ENCODE assay signal across 26 cellular contexts in the genomic region with DNA sequence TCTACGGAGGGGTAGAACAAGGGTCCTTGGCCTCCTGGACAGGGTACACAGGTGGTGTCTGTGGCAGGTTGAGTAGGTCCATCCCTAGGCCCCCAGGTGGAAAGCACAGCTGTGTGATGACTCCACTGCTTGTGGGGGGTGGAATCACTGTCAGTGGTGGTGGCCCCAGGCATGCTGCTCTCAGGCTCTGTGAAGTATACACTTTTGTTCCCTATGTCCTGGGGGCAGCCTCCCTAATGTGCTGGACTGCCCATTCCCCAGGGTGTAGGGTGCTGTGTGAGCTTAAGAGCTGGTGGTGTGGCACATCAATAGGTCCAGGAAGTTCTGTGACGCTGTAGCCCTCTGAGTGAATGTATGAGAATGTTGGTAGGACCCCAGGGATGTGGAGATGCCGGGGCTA.
DNase-seq lines count a peak whose midpoint lies in the region; ATAC-seq and TF ChIP-seq lines count a peak whose summit lies in the region.
"Had no signal": no experiment of that assay in that cellular context is flagged by ENCODE, and none has a peak within 500 bp of the region (broad histone marks: within the 10 kb centered on the region; RNA-seq: fewer than 3 reads in every experiment).

No MANE protein-coding gene starts in this region.

- TF ChIP-seq POLR2A in lower leg skin (IDR thresholded peaks at IDR 0.05) (no peak), stomach (IDR thresholded peaks at IDR 0.05) (no peak)

- no peak overlapping the region for H4K8ac ChIP-seq in neuronal stem cell (ENCODE audit: low read depth, low read length)

- H3K9me3 Mint-ChIP-seq in activated naive CD8-positive, alpha-beta T cell treated with anti-CD3 and anti-CD28 coated beads, Interleukin-2, amount 50 U/mL, for 24 hours: peaks cover 45% of the 10 kb centered on the region
- peaks cover 21% of the 10 kb centered on the region for H3K9me3 Mint-ChIP-seq in activated naive CD8-positive, alpha-beta T cell treated with anti-CD3 and anti-CD28 coated beads for 36 hours
- H3K9me3 Mint-ChIP-seq in progenitor cell of endocrine pancreas (ENCODE audit: low read depth): peaks cover 46% of the 10 kb centered on the region

- no peak overlapping the region for H2BK15ac ChIP-seq in neuronal stem cell (ENCODE audit: low read length)

- H3K27ac ChIP-seq in neuronal stem cell (replicated peaks; ENCODE audit: low read length) (no peak overlapping the region), upper lobe of right lung (no peak overlapping the region), stomach (no peak overlapping the region)
- H3K27ac ChIP-seq: BLaER1 had no signal

- H3K9ac ChIP-seq in neuronal stem cell (ENCODE audit: low read depth, low read length, poor library complexity): no peak overlapping the region
- H3K9ac ChIP-seq: BLaER1 had no signal

- intact Hi-C loops in sciatic nerve (cut with DNase I) (no loop called here), upper lobe of right lung (cut with DNase I) (no loop called here), lower leg skin (cut with DNase I; ENCODE audit: low total_unique reads) (no loop called here), stomach (cut with DNase I; ENCODE audit: low total_unique reads) (no loop called here)

- H2BK12ac ChIP-seq in neuronal stem cell (ENCODE audit: low read length): no peak overlapping the region

- H3K4me2 ChIP-seq in neuronal stem cell (ENCODE audit: insufficient read depth, low read length, poor library complexity, severe bottlenecking): no peak overlapping the region
- H3K4me2 ChIP-seq: BLaER1 had no signal

- H3K36me3 Mint-ChIP-seq in activated naive CD8-positive, alpha-beta T cell treated with anti-CD3 and anti-CD28 coated beads, Interleukin-2, amount 50 U/mL, for 24 hours (ENCODE audit: low read depth): no peaks in the 10 kb centered on the region
- no peaks in the 10 kb centered on the region for H3K36me3 Mint-ChIP-seq in activated naive CD8-positive, alpha-beta T cell treated with anti-CD3 and anti-CD28 coated beads for 36 hours
- peaks cover 2% of the 10 kb centered on the region for H3K36me3 Mint-ChIP-seq in progenitor cell of endocrine pancreas (ENCODE audit: insufficient read depth)
- H3K36me3 Mint-ChIP-seq: CD14-positive monocyte; CD4-positive, alpha-beta memory T cell; CD4-positive, CD25-positive, alpha-beta regulatory T cell; CD8-positive, alpha-beta memory T cell had no signal

- no peaks in the 10 kb centered on the region for H3K27me3 ChIP-seq in neuronal stem cell (ENCODE audit: control insufficient read depth in 3 of 3, insufficient read depth in 3 of 3, low read depth in 1 of 3, low read length in 3 of 3)
- H3K27me3 ChIP-seq in upper lobe of right lung: no peaks in the 10 kb centered on the region
- no peaks in the 10 kb centered on the region for H3K27me3 ChIP-seq in stomach
- H3K27me3 ChIP-seq: BE2C, BLaER1 had no signal

- TF ChIP-seq CTCF in upper lobe of right lung (IDR thresholded peaks at IDR 0.05): no peak
- TF ChIP-seq CTCF in progenitor cell of endocrine pancreas (IDR thresholded peaks at IDR 0.05; ENCODE audit: unreplicated experiment): no peak
- TF ChIP-seq CTCF in lower leg skin (IDR thresholded peaks at IDR 0.05): no peak
- TF ChIP-seq CTCF in stomach (IDR thresholded peaks at IDR 0.05): no peak

- no peak for DNase-seq in activated naive CD8-positive, alpha-beta T cell treated with anti-CD3 and anti-CD28 coated beads, Interleukin-2, amount 50 U/mL, for 24 hours
- DNase-seq in activated naive CD8-positive, alpha-beta T cell treated with anti-CD3 and anti-CD28 coated beads for 36 hours: no peak
- no peak for DNase-seq in neuronal stem cell (ENCODE audit: low spot score)
- DNase-seq in sciatic nerve (ENCODE audit: low spot score): no peak
- no peak for DNase-seq in upper lobe of right lung
- no peak for DNase-seq in progenitor cell of endocrine pancreas (ENCODE audit: low spot score, unreplicated experiment)
- DNase-seq in lower leg skin (ENCODE audit: low spot score in 2 of 2): no peak
- no peak for DNase-seq in stomach
- DNase-seq: 8988T; ACHN; BE2C; C1 segment of cervical spinal cord; CD4-positive, alpha-beta memory T cell; CD4-positive, CD25-positive, alpha-beta regulatory T cell; CD8-positive, alpha-beta memory T cell; COR-L47; DMS 273 treated with DMSO at 0.1 percent for 48 hours; DMS153; DMS53; DMS79; DND-41; EL; GDM1 had no signal

- TF ChIP-seq EP300 in stomach (IDR thresholded peaks at IDR 0.05): no peak

- no peak overlapping the region for H3K23ac ChIP-seq in neuronal stem cell (ENCODE audit: low read depth, low read length, poor library complexity)

- H3K36me3 ChIP-seq in neuronal stem cell (replicated peaks in 1 of 2; ENCODE audit: control insufficient read depth in 2 of 2, insufficient read depth in 2 of 2, low read length in 2 of 2) (no peaks in the 10 kb centered on the region), upper lobe of right lung (no peaks in the 10 kb centered on the region), stomach (no peaks in the 10 kb centered on the region)
- H3K36me3 ChIP-seq: BE2C, BLaER1 had no signal

- no peak overlapping the region for H3K18ac ChIP-seq in neuronal stem cell (ENCODE audit: low read length)

- H3K27me3 Mint-ChIP-seq in activated naive CD8-positive, alpha-beta T cell treated with anti-CD3 and anti-CD28 coated beads, Interleukin-2, amount 50 U/mL, for 24 hours: no peaks in the 10 kb centered on the region
- H3K27me3 Mint-ChIP-seq in activated naive CD8-positive, alpha-beta T cell treated with anti-CD3 and anti-CD28 coated beads for 36 hours: no peaks in the 10 kb centered on the region
- H3K27me3 Mint-ChIP-seq in progenitor cell of endocrine pancreas: no peaks in the 10 kb centered on the region
- H3K27me3 Mint-ChIP-seq: CD4-positive, alpha-beta memory T cell; CD4-positive, CD25-positive, alpha-beta regulatory T cell; CD8-positive, alpha-beta memory T cell had no signal

- no peaks in the 10 kb centered on the region for H3K4me1 Mint-ChIP-seq in activated naive CD8-positive, alpha-beta T cell treated with anti-CD3 and anti-CD28 coated beads, Interleukin-2, amount 50 U/mL, for 24 hours
- H3K4me1 Mint-ChIP-seq in activated naive CD8-positive, alpha-beta T cell treated with anti-CD3 and anti-CD28 coated beads for 36 hours: no peaks in the 10 kb centered on the region
- H3K4me1 Mint-ChIP-seq in progenitor cell of endocrine pancreas (ENCODE audit: low read depth): no peaks in the 10 kb centered on the region
- H3K4me1 Mint-ChIP-seq: CD14-positive monocyte; CD4-positive, alpha-beta memory T cell; CD4-positive, CD25-positive, alpha-beta regulatory T cell; CD8-positive, alpha-beta memory T cell had no signal

- H4K91ac ChIP-seq in neuronal stem cell (ENCODE audit: low read depth, low read length, poor library complexity): no peak overlapping the region

- no peak overlapping the region for H3K14ac ChIP-seq in neuronal stem cell (ENCODE audit: low read length)

- H3K4me1 ChIP-seq in neuronal stem cell (ENCODE audit: control insufficient read depth in 2 of 2, insufficient read depth in 1 of 2, low read depth in 1 of 2, low read length in 2 of 2): no peaks in the 10 kb centered on the region
- no peaks in the 10 kb centered on the region for H3K4me1 ChIP-seq in upper lobe of right lung
- no peaks in the 10 kb centered on the region for H3K4me1 ChIP-seq in stomach
- H3K4me1 ChIP-seq: BE2C, BLaER1 had no signal

- H2AFZ ChIP-seq in neuronal stem cell (ENCODE audit: low read length): no peak overlapping the region

- peaks cover 0 to 3% of the 10 kb centered on the region in 2 donors for H3K9me3 ChIP-seq in neuronal stem cell (replicated peaks in 1 of 2; ENCODE audit: control insufficient read depth in 2 of 2, insufficient read depth in 1 of 2, low read depth in 1 of 2, low read length in 2 of 2)
- H3K9me3 ChIP-seq in upper lobe of right lung: peaks cover 8% of the 10 kb centered on the region
- H3K9me3 ChIP-seq in stomach: peaks cover 0 to 33% (median 24%) of the 10 kb centered on the region in 4 donors
- H3K9me3 ChIP-seq: BE2C had no signal

- H2BK5ac ChIP-seq in neuronal stem cell (ENCODE audit: low read length): no peak overlapping the region

- H2BK120ac ChIP-seq in neuronal stem cell (ENCODE audit: low read depth, low read length): peak overlapping the region; percentile 64

- H3K4ac ChIP-seq in neuronal stem cell (ENCODE audit: low read length): peak overlapping the region; percentile 23

- peak; percentile 40 for ATAC-seq in activated naive CD8-positive, alpha-beta T cell treated with anti-CD3 and anti-CD28 coated beads, Interleukin-2, amount 50 U/mL, for 24 hours
- ATAC-seq in sciatic nerve (peak; percentile 15), upper lobe of right lung (peak; percentile 46)
- ATAC-seq: GM12878 had no signal

- no peak overlapping the region for H3K4me3 Mint-ChIP-seq in activated naive CD8-positive, alpha-beta T cell treated with anti-CD3 and anti-CD28 coated beads, Interleukin-2, amount 50 U/mL, for 24 hours
- H3K4me3 Mint-ChIP-seq in activated naive CD8-positive, alpha-beta T cell treated with anti-CD3 and anti-CD28 coated beads for 36 hours: no peak overlapping the region
- no peak overlapping the region for H3K4me3 Mint-ChIP-seq in progenitor cell of endocrine pancreas (ENCODE audit: low read depth)
- H3K4me3 Mint-ChIP-seq: CD14-positive monocyte; CD4-positive, alpha-beta memory T cell; CD4-positive, CD25-positive, alpha-beta regulatory T cell; CD8-positive, alpha-beta memory T cell had no signal

- H3K4me3 ChIP-seq in neuronal stem cell (ENCODE audit: low read length in 2 of 2) (peak overlapping the region in 1 of 2 donors; percentile 46), upper lobe of right lung (no peak overlapping the region), lower leg skin (ENCODE audit: low read depth, poor library complexity, severe bottlenecking) (no peak overlapping the region), stomach (no peak overlapping the region)
- H3K4me3 ChIP-seq: BLaER1, GM12878 had no signal

- H3K27ac Mint-ChIP-seq in activated naive CD8-positive, alpha-beta T cell treated with anti-CD3 and anti-CD28 coated beads, Interleukin-2, amount 50 U/mL, for 24 hours: no peak overlapping the region
- no peak overlapping the region for H3K27ac Mint-ChIP-seq in activated naive CD8-positive, alpha-beta T cell treated with anti-CD3 and anti-CD28 coated beads for 36 hours
- H3K27ac Mint-ChIP-seq in progenitor cell of endocrine pancreas: no peak overlapping the region
- H3K27ac Mint-ChIP-seq: CD14-positive monocyte; CD4-positive, alpha-beta memory T cell; CD4-positive, CD25-positive, alpha-beta regulatory T cell; CD8-positive, alpha-beta memory T cell had no signal

- WGBS in neuronal stem cell (ENCODE audit: extremely low coverage in 2 of 2, insufficient read length in 2 of 2, insufficient replicate concordance in 1 of 2), 2 donors: no CpG with 5 or more reads among the region's 3 CpGs
- 76 to 83% methylated on average over 3 of the region's 3 CpGs for WGBS in lower leg skin, 2 donors
- WGBS in stomach, 5 donors: 66 to 83% (median 73%) methylated on average over 3 of the region's 3 CpGs

- H3K79me1 ChIP-seq in neuronal stem cell (ENCODE audit: low read depth, low read length): no peaks in the 10 kb centered on the region

- H2AK5ac ChIP-seq in neuronal stem cell (ENCODE audit: low read depth, low read length): no peak overlapping the region
